8 cellular contexts compared by ENCODE assay signal in the genomic region with DNA sequence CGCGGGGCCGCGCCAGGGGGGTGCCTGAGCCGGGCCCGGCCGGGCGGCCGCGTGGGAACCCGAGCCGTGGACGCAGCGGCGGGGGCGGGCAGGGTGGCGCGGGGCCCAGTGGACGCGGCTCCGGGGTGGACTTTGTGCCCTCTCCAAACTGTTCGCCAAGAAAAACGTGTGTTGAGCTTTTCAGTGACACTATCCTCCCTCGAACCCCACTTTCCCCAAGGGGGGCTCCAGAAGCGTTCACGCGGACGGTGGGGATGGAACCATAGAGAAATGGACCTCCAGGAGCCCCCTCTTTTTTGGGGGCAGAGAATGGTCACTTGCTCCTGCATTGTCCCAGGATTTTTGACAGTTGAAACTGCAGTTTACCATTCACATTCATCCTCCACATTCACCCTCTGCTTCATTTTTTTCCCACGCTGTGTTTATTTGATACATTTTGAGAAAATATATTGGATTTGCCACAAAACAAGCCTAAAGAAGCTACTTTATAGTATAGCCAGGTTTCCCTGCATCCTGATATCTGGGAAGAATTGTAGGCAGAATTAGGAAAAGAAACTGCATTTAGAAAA. TPM values are rescaled to one million over a fixed set of nuclear protein-coding genes. Genes with fewer than 3 reads are reported as not detected.
DNase-seq lines count a peak whose midpoint lies in the region; ATAC-seq, FAIRE-seq and TF ChIP-seq lines count a peak whose summit lies in the region.

No MANE protein-coding gene starts in this region.

- peaks cover 20% of the 10 kb centered on the region for H3K4me1 ChIP-seq in A549

- CTCF ChIA-PET in A549 (lab: Yijun Ruan, JAX), result interaction anchor here (1.1 to 1.5 kb wide), 3 partner anchors 237 to 356 kb away, joined by 3 to 4 read pairs (median 4); no protein-coding TSS in a partner anchor

- H3K4me3 ChIP-seq in A549, result peak overlapping the region; percentile 84

- peak overlapping the region; percentile 82 to 100 for H3K27ac ChIP-seq in A549

- 0% methylated on average over 6 of the region's 29 CpGs for WGBS in A549 (ENCODE audit: missing lambda C conversion rate)

- H3K27me3 Mint-ChIP-seq in HFFc6 (ENCODE audit: insufficient read depth) (peaks cover 2% of the 10 kb centered on the region; the same call in 1 of the 2 replicates), brain (peaks cover 19% of the 10 kb centered on the region), mesothelial cell of epicardium (ENCODE audit: low read depth) (no peaks in the 10 kb centered on the region)

- no peak for TF ChIP-seq RAD21 in A549 (conservative IDR thresholded peaks at IDR 0.05 in 1 of 2, IDR thresholded peaks at IDR 0.05 in 1 of 2)

- H3K4me1 Mint-ChIP-seq in HFFc6 (ENCODE audit: low read depth) (peaks cover 36% of the 10 kb centered on the region), brain (peaks cover 39% of the 10 kb centered on the region), mesothelial cell of epicardium (peaks cover 34% of the 10 kb centered on the region)

- POLR2A ChIA-PET in A549 (lab: Yijun Ruan, JAX), result no interaction called here

- TF ChIP-seq POLR2A in A549 (IDR thresholded peaks at IDR 0.05; ENCODE audit: low read length), result no peak

- peak overlapping the region; percentile 98 for H3K4me3 Mint-ChIP-seq in HFFc6
- peak overlapping the region; percentile 89 to 97 (median 93) for H3K4me3 Mint-ChIP-seq in brain
- H3K4me3 Mint-ChIP-seq in mesothelial cell of epicardium, result peak overlapping the region; percentile 92

- DNase-seq in A549 (ENCODE audit: low read depth in 1 of 2, low spot score in 1 of 2), result no peak
- DNase-seq in HFFc6, result no peak
- no peak for DNase-seq in mesothelial cell of epicardium (ENCODE audit: low spot score in 2 of 2, unreplicated experiment in 2 of 2)
- DNase-seq in stimulated activated CD4-positive, alpha-beta T cell treated with anti-CD3 and anti-CD28 coated beads, Interleukin-1b, Interleukin-23, amount 100 ng/mL, for 48 hours, result no peak
- no peak for DNase-seq in NCI-H1436 treated with DMSO at 0.1 percent for 48 hours (lab: John Stamatoyannopoulos, UW)
- DNase-seq in NOMO-1 treated with DMSO at 0.1 percent for 48 hours (lab: John Stamatoyannopoulos, UW; ENCODE audit: unreplicated experiment), result no peak

- H3K4me2 ChIP-seq in A549, result peak overlapping the region; percentile 86

- H3K9me3 ChIP-seq in A549, result no peaks in the 10 kb centered on the region

- TF ChIP-seq EP300 in A549 (IDR thresholded peaks at IDR 0.05), result no peak

- H3K9me3 Mint-ChIP-seq in HFFc6 (peaks cover under 1% of the 10 kb centered on the region; the same call in 1 of the 2 replicates), brain (no peaks in the 10 kb centered on the region), mesothelial cell of epicardium (peaks cover under 1% of the 10 kb centered on the region)

- FAIRE-seq in A549 (lab: Jason Lieb, UNC), result no peak

- ATAC-seq in A549, result no peak
- no peak for ATAC-seq in GM18873 (IDR thresholded peaks at IDR 0.05; ENCODE audit: low FRiP score, unreplicated experiment)

- TF ChIP-seq CTCF in A549 (IDR thresholded peaks at IDR 0.05), result no peak
- no peak for TF ChIP-seq CTCF in HFFc6 (IDR thresholded peaks at IDR 0.05)
- TF ChIP-seq CTCF in brain (conservative IDR thresholded peaks at IDR 0.05), result no peak
- TF ChIP-seq CTCF in mesothelial cell of epicardium (IDR thresholded peaks at IDR 0.05; ENCODE audit: unreplicated experiment), result no peak

- H3K36me3 Mint-ChIP-seq in HFFc6 (ENCODE audit: low read depth) (peaks cover under 1% of the 10 kb centered on the region), brain (peaks cover under 1% of the 10 kb centered on the region), mesothelial cell of epicardium (no peaks in the 10 kb centered on the region)

- H3K27ac Mint-ChIP-seq in HFFc6 (peak overlapping the region; percentile 94), brain (peak overlapping the region; percentile 13 to 100 (median 97)), mesothelial cell of epicardium (peak overlapping the region; percentile 100)

TF ChIP-seq in A549, 52 proteins besides CTCF, POLR2A, EP300 and RAD21:
- TF ChIP-seq TFCP2L1 (CRISPR knock-in tag; IDR thresholded peaks at IDR 0.05), result no peak
- TF ChIP-seq KDM1A (IDR thresholded peaks at IDR 0.05; ENCODE audit: low read depth), result no peak
- no peak for TF ChIP-seq FOSB (CRISPR knock-in tag; IDR thresholded peaks at IDR 0.05)
- no peak for TF ChIP-seq TP53 (CRISPR knock-in tag; IDR thresholded peaks at IDR 0.05)
- TF ChIP-seq, protein P1, sequence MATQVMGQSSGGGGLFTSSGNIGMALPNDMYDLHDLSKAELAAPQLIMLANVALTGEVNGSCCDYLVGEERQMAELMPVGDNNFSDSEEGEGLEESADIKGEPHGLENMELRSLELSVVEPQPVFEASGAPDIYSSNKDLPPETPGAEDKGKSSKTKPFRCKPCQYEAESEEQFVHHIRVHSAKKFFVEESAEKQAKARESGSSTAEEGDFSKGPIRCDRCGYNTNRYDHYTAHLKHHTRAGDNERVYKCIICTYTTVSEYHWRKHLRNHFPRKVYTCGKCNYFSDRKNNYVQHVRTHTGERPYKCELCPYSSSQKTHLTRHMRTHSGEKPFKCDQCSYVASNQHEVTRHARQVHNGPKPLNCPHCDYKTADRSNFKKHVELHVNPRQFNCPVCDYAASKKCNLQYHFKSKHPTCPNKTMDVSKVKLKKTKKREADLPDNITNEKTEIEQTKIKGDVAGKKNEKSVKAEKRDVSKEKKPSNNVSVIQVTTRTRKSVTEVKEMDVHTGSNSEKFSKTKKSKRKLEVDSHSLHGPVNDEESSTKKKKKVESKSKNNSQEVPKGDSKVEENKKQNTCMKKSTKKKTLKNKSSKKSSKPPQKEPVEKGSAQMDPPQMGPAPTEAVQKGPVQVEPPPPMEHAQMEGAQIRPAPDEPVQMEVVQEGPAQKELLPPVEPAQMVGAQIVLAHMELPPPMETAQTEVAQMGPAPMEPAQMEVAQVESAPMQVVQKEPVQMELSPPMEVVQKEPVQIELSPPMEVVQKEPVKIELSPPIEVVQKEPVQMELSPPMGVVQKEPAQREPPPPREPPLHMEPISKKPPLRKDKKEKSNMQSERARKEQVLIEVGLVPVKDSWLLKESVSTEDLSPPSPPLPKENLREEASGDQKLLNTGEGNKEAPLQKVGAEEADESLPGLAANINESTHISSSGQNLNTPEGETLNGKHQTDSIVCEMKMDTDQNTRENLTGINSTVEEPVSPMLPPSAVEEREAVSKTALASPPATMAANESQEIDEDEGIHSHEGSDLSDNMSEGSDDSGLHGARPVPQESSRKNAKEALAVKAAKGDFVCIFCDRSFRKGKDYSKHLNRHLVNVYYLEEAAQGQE (IDR thresholded peaks at IDR 0.05), result no peak
- no peak for TF ChIP-seq MAZ (IDR thresholded peaks at IDR 0.05; ENCODE audit: borderline replicate concordance, low read depth, low read length)
- no peak for TF ChIP-seq JUNB (IDR thresholded peaks at IDR 0.05)
- TF ChIP-seq NPAS2 (CRISPR knock-in tag; IDR thresholded peaks at IDR 0.05; ENCODE audit: borderline replicate concordance), result no peak
- no peak for TF ChIP-seq CHD4 (IDR thresholded peaks at IDR 0.05; ENCODE audit: borderline replicate concordance)
- TF ChIP-seq MYC (IDR thresholded peaks at IDR 0.05; ENCODE audit: borderline replicate concordance, low read length), result no peak
- no peak for TF ChIP-seq SMC3 (IDR thresholded peaks at IDR 0.05)
- TF ChIP-seq, protein P2, sequence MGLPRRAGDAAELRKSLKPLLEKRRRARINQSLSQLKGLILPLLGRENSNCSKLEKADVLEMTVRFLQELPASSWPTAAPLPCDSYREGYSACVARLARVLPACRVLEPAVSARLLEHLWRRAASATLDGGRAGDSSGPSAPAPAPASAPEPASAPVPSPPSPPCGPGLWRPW (IDR thresholded peaks at IDR 0.05), result no peak
- no peak for TF ChIP-seq ZSCAN20 (CRISPR knock-in tag; IDR thresholded peaks at IDR 0.05)
- no peak for TF ChIP-seq HDAC2 (IDR thresholded peaks at IDR 0.05)
- TF ChIP-seq, protein P3, sequence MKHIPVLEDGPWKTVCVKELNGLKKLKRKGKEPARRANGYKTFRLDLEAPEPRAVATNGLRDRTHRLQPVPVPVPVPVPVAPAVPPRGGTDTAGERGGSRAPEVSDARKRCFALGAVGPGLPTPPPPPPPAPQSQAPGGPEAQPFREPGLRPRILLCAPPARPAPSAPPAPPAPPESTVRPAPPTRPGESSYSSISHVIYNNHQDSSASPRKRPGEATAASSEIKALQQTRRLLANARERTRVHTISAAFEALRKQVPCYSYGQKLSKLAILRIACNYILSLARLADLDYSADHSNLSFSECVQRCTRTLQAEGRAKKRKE (CRISPR knock-in tag; IDR thresholded peaks at IDR 0.05; ENCODE audit: low read depth), result no peak
- TF ChIP-seq KDM5A (IDR thresholded peaks at IDR 0.05), result no peak
- TF ChIP-seq, protein P4, sequence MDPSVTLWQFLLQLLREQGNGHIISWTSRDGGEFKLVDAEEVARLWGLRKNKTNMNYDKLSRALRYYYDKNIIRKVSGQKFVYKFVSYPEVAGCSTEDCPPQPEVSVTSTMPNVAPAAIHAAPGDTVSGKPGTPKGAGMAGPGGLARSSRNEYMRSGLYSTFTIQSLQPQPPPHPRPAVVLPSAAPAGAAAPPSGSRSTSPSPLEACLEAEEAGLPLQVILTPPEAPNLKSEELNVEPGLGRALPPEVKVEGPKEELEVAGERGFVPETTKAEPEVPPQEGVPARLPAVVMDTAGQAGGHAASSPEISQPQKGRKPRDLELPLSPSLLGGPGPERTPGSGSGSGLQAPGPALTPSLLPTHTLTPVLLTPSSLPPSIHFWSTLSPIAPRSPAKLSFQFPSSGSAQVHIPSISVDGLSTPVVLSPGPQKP (IDR thresholded peaks at IDR 0.05; ENCODE audit: low read depth, low read length), result no peak
- TF ChIP-seq, protein P5, sequence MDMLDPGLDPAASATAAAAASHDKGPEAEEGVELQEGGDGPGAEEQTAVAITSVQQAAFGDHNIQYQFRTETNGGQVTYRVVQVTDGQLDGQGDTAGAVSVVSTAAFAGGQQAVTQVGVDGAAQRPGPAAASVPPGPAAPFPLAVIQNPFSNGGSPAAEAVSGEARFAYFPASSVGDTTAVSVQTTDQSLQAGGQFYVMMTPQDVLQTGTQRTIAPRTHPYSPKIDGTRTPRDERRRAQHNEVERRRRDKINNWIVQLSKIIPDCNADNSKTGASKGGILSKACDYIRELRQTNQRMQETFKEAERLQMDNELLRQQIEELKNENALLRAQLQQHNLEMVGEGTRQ (IDR thresholded peaks at IDR 0.05), result no peak

RNA-seq across cellular contexts. Expression of a gene that starts 2.8 kb away (rescaled TPM):
- polyA plus RNA-seq in A549 (2011; rRNA removed), result 10.5 and 13.1 TPM in 2 replicates
- polyA plus RNA-seq in A549 (2012; cell fraction: cytosol; rRNA removed), result 7.3 and 9.1 TPM in 2 replicates
- polyA plus RNA-seq in A549 (2012; cell fraction: nucleus; rRNA removed), result 20.2 and 21.1 TPM in 2 replicates
- 5.8 to 6.1 TPM (median 6.1 TPM) in 3 replicates for polyA plus RNA-seq in A549 (2017; fragmentation: RNase III; extraction: RNeasy Plus Mini Kit Qiagen cat#74134 plus additional on column Dnase treatment)
- 26.3 and 30.2 TPM in 2 replicates for polyA minus RNA-seq in A549 (2011; rRNA and poly(A)+ RNA removed)
- 10 to 100 TPM; 10.3 to 19.9 (median 11.8) TPM for total RNA-seq in HFFc6 (2021; fragmentation: NEBNext Ultra II Directional; extraction: Animal tissue kit (Norgen Biotek cat#: 25700))
- 5.5 TPM for polyA plus RNA-seq in brain (ENCODE audit: insufficient read depth, low read depth, low replicate concordance)
- 63.4 to 69.4 TPM (median 64.0 TPM) in 3 replicates for total RNA-seq in mesothelial cell of epicardium
